In the genomic region with DNA sequence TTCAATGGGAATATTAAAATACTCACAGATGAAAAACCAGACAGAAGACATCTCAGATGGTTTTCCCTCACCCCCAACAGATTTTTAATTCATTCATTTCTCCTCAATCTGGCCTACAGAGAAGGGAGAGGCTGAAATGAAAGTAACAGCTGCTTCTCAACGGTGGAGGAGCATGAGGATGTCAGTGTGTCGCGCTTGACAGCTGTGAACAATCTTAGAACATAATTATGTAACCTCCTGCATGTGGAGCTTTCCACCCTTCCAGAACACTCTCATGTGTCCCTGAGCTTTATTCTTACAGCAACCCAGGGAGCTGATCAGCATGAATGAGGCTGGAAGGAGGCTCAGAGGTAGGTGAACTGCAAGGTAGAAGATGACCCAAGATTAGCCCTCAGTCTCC, we compare ENCODE assay signal across 10 cellular contexts. TPM values are rescaled to one million over a fixed set of nuclear protein-coding genes. Genes with fewer than 3 reads are reported as not detected.
DNase-seq lines count a peak whose midpoint lies in the region; ATAC-seq and TF ChIP-seq lines count a peak whose summit lies in the region.
"Had no signal": no experiment of that assay in that cellular context is flagged by ENCODE, and none has a peak within 500 bp of the region (broad histone marks: within the 10 kb centered on the region; RNA-seq: fewer than 3 reads in every experiment).

No MANE protein-coding gene starts in this region.

- no peaks in the 10 kb centered on the region for H3K36me3 ChIP-seq in left ventricle myocardium inferior
- H3K36me3 ChIP-seq: ovary had no signal

- peak; percentile 55 for ATAC-seq in GM21423 (IDR thresholded peaks at IDR 0.05; ENCODE audit: unreplicated experiment)
- peak; percentile 82 for ATAC-seq in HG03432 (IDR thresholded peaks at IDR 0.05; ENCODE audit: unreplicated experiment)
- ATAC-seq in stimulated activated effector memory CD8-positive, alpha-beta T cell treated with anti-CD3 and anti-CD28 coated beads, Interleukin-12 subunit alpha, Interleukin-12 subunit beta, amount 100 ng/mL, for 72 hours: no peak
- ATAC-seq: stimulated activated naive CD8-positive, alpha-beta T cell treated with anti-CD3 and anti-CD28 coated beads, Interleukin-15, Interleukin-2, amounts not matched to agents 100 U/mL and 50 U/mL, for 24 hours had no signal

- intact Hi-C loops in left ventricle myocardium inferior (cut with micrococcal nuclease): no loop called here

- peak; percentile 27 for DNase-seq in GM13977 (ENCODE audit: low spot score)
- no peak for DNase-seq in left ventricle myocardium inferior
- DNase-seq in COR-L47 (lab: John Stamatoyannopoulos, UW): no peak
- DNase-seq in NCI-H345 treated with DMSO at 0.1 percent for 48 hours (lab: John Stamatoyannopoulos, UW; ENCODE audit: unreplicated experiment): no peak
- no peak for DNase-seq in stimulated activated effector memory CD8-positive, alpha-beta T cell treated with anti-CD3 and anti-CD28 coated beads, Interleukin-12 subunit alpha, Interleukin-12 subunit beta, amount 100 ng/mL, for 72 hours (ENCODE audit: low spot score in 2 of 2)
- DNase-seq in DMS153 treated with DMSO at 0.1 percent for 48 hours (lab: John Stamatoyannopoulos, UW; ENCODE audit: unreplicated experiment): no peak
- DNase-seq: stimulated activated naive CD8-positive, alpha-beta T cell treated with anti-CD3 and anti-CD28 coated beads, Interleukin-15, Interleukin-2, amounts not matched to agents 100 U/mL and 50 U/mL, for 24 hours had no signal

- no peak overlapping the region for H3K4me3 Mint-ChIP-seq in stimulated activated effector memory CD8-positive, alpha-beta T cell treated with anti-CD3 and anti-CD28 coated beads, Interleukin-12 subunit alpha, Interleukin-12 subunit beta, amount 100 ng/mL, for 72 hours

- H3K9me3 ChIP-seq in left ventricle myocardium inferior (replicated peaks): no peaks in the 10 kb centered on the region
- H3K9me3 ChIP-seq: ovary had no signal

- H3K36me3 Mint-ChIP-seq in stimulated activated effector memory CD8-positive, alpha-beta T cell treated with anti-CD3 and anti-CD28 coated beads, Interleukin-12 subunit alpha, Interleukin-12 subunit beta, amount 100 ng/mL, for 72 hours: no peaks in the 10 kb centered on the region

- no peaks in the 10 kb centered on the region for H3K27me3 ChIP-seq in left ventricle myocardium inferior (ENCODE audit: low read depth)
- H3K27me3 ChIP-seq: ovary had no signal

- H3K4me3 ChIP-seq in left ventricle myocardium inferior: no peak overlapping the region
- H3K4me3 ChIP-seq: ovary had no signal

- H3K27ac Mint-ChIP-seq in stimulated activated effector memory CD8-positive, alpha-beta T cell treated with anti-CD3 and anti-CD28 coated beads, Interleukin-12 subunit alpha, Interleukin-12 subunit beta, amount 100 ng/mL, for 72 hours: no peak overlapping the region

- in situ Hi-C loops in GM13977 (cut with MboI; ENCODE audit: low pct_unique_long_range_greater_than_20kb, low sequenced_read_pairs, unreplicated experiment): no loop called here

- H3K27ac ChIP-seq in left ventricle myocardium inferior (replicated peaks): peak overlapping the region; percentile 31
- H3K27ac ChIP-seq: ovary had no signal

- H3K4me1 ChIP-seq in left ventricle myocardium inferior: peaks cover 43% of the 10 kb centered on the region

- peaks cover 15% of the 10 kb centered on the region for H3K4me1 Mint-ChIP-seq in stimulated activated effector memory CD8-positive, alpha-beta T cell treated with anti-CD3 and anti-CD28 coated beads, Interleukin-12 subunit alpha, Interleukin-12 subunit beta, amount 100 ng/mL, for 72 hours

- H3K9me3 Mint-ChIP-seq in stimulated activated effector memory CD8-positive, alpha-beta T cell treated with anti-CD3 and anti-CD28 coated beads, Interleukin-12 subunit alpha, Interleukin-12 subunit beta, amount 100 ng/mL, for 72 hours: no peaks in the 10 kb centered on the region

- TF ChIP-seq CTCF in GM13977 (IDR thresholded peaks at IDR 0.05; ENCODE audit: extremely low read depth, insufficient read depth, missing control alignments) (no peak), left ventricle myocardium inferior (IDR thresholded peaks at IDR 0.05; ENCODE audit: borderline replicate concordance) (no peak)

RNA-seq across cellular contexts. Expression of a gene that starts 52.7 kb away (rescaled TPM):
- 1.8 TPM for total RNA-seq in left ventricle myocardium inferior
